In genomic region chr17:59154335-59154720, GRCh38 we compare ENCODE assay signal across 7 cellular contexts. TPM values are rescaled to one million over a fixed set of nuclear protein-coding genes. Genes with fewer than 3 reads are reported as not detected.
DNase-seq lines count a peak whose midpoint lies in the region; ATAC-seq and TF ChIP-seq lines count a peak whose summit lies in the region.

No MANE protein-coding gene starts in this region.

- peak overlapping the region; percentile 20 for H2AFZ ChIP-seq in neural progenitor cell (replicated peaks)

- peaks cover 92% of the 10 kb centered on the region for H3K79me2 ChIP-seq in neural progenitor cell (ENCODE audit: low read depth)

- TF ChIP-seq CTCF in activated B cell treated with CpG ODN at 0.5 μM for 24 hours (IDR thresholded peaks at IDR 0.05) (no peak), esophagus squamous epithelium (IDR thresholded peaks at IDR 0.05) (no peak), neural progenitor cell (IDR thresholded peaks at IDR 0.05) (no peak)

- peak overlapping the region; percentile 69 to 88 (median 76) for H3K4me3 ChIP-seq in esophagus squamous epithelium
- peak overlapping the region; percentile 63 for H3K4me3 ChIP-seq in neural progenitor cell

- H3K27me3 Mint-ChIP-seq in activated B cell treated with CpG ODN at 0.5 μM for 24 hours (no peaks in the 10 kb centered on the region), neural progenitor cell (ENCODE audit: insufficient read depth, low read depth) (peaks cover under 1% of the 10 kb centered on the region)

- peaks cover 14% of the 10 kb centered on the region for H3K4me1 Mint-ChIP-seq in activated B cell treated with CpG ODN at 0.5 μM for 24 hours
- H3K4me1 Mint-ChIP-seq in neural progenitor cell = peaks cover 36% of the 10 kb centered on the region

- no peaks in the 10 kb centered on the region for H3K9me3 Mint-ChIP-seq in activated B cell treated with CpG ODN at 0.5 μM for 24 hours
- no peaks in the 10 kb centered on the region for H3K9me3 Mint-ChIP-seq in neural progenitor cell

- H3K27ac Mint-ChIP-seq in activated B cell treated with CpG ODN at 0.5 μM for 24 hours = no peak overlapping the region
- H3K27ac Mint-ChIP-seq in neural progenitor cell = no peak overlapping the region

- intact Hi-C loops in activated B cell treated with CpG ODN at 0.5 μM for 24 hours (cut with micrococcal nuclease) = loop anchor here (2.0 to 10.0 kb wide), 4 partner anchors 66 to 936 kb away; partner anchors contain the start of genes GDPD1 and MKS1
- intact Hi-C loops in esophagus squamous epithelium (cut with DNase I) = loop anchor here (10.0 kb wide), 1 partner anchor 50 kb away; the partner anchor contains the start of gene TRIM37

- no peak for ATAC-seq in activated B cell treated with CpG ODN at 0.5 μM for 24 hours (ENCODE audit: low read depth)
- no peak for ATAC-seq in HG03460 (IDR thresholded peaks at IDR 0.05; ENCODE audit: unreplicated experiment)

- POLR2A ChIA-PET in activated B cell treated with CpG ODN at 0.5 μM for 24 hours (lab: Charles Lee) = interaction anchor here (1.2 to 2.1 kb wide), 4 partner anchors 13 to 816 kb away, joined by 4 to 18 read pairs (median 9); partner anchors contain the start of gene TRIM37

- peak; percentile 72 for DNase-seq in ELF-1 (ENCODE audit: low read depth, low spot score)
- DNase-seq in Kasumi-1 (lab: John Stamatoyannopoulos, UW) = peak; percentile 84 to 87
- DNase-seq in activated B cell treated with CpG ODN at 0.5 μM for 24 hours = peak; percentile 22
- DNase-seq in esophagus squamous epithelium (lab: John Stamatoyannopoulos, UW) = no peak
- DNase-seq in neural progenitor cell (ENCODE audit: low spot score) = peak; percentile 75
- peak; percentile 55 for DNase-seq in ureter (ENCODE audit: low spot score)

- peak overlapping the region; percentile 85 for H3K9ac ChIP-seq in neural progenitor cell

- no peaks in the 10 kb centered on the region for H3K36me3 Mint-ChIP-seq in activated B cell treated with CpG ODN at 0.5 μM for 24 hours (ENCODE audit: low read depth)
- peaks cover 13% of the 10 kb centered on the region for H3K36me3 Mint-ChIP-seq in neural progenitor cell

- TF ChIP-seq POLR2A in esophagus squamous epithelium (IDR thresholded peaks at IDR 0.05) = no peak

- peaks cover 15% of the 10 kb centered on the region for H3F3A ChIP-seq in neural progenitor cell (ENCODE audit: low read depth)

- H3K4me1 ChIP-seq in esophagus squamous epithelium (peaks cover 4 to 79% (median 15%) of the 10 kb centered on the region in 3 donors), neural progenitor cell (peaks cover 46% of the 10 kb centered on the region)

- H3K27ac ChIP-seq in esophagus squamous epithelium (peak overlapping the region; percentile 84 to 94 (median 94)), neural progenitor cell (peak overlapping the region; percentile 98)

- CTCF ChIA-PET in activated B cell treated with CpG ODN at 0.5 μM for 24 hours (lab: Charles Lee) = no interaction called here

- H4K20me1 ChIP-seq in neural progenitor cell (ENCODE audit: low read depth) = peaks cover 33% of the 10 kb centered on the region

- no peak overlapping the region for H3K4me3 Mint-ChIP-seq in activated B cell treated with CpG ODN at 0.5 μM for 24 hours
- no peak overlapping the region for H3K4me3 Mint-ChIP-seq in neural progenitor cell

- H3K36me3 ChIP-seq in esophagus squamous epithelium = no peaks in the 10 kb centered on the region
- no peaks in the 10 kb centered on the region for H3K36me3 ChIP-seq in neural progenitor cell

- H3K4me2 ChIP-seq in neural progenitor cell = peak overlapping the region; percentile 98

- no peaks in the 10 kb centered on the region for H3K9me3 ChIP-seq in esophagus squamous epithelium
- H3K9me3 ChIP-seq in neural progenitor cell (ENCODE audit: low read depth) = no peaks in the 10 kb centered on the region

- 0 to 1% methylated on average over 24 of the region's 24 CpGs for WGBS in esophagus squamous epithelium, 2 donors

- H3K27me3 ChIP-seq in esophagus squamous epithelium = no peaks in the 10 kb centered on the region
- H3K27me3 ChIP-seq in neural progenitor cell = no peaks in the 10 kb centered on the region

RNA-seq across cellular contexts. Expression of gene SKA2, which starts 0.7 kb away (rescaled TPM):
- total RNA-seq in activated B cell treated with CpG ODN at 0.5 μM for 24 hours (16.9 and 17.0 TPM in 2 replicates), esophagus squamous epithelium (10 to 100 TPM; 12.5 to 57.2 (median 37.6) TPM), neural progenitor cell (ENCODE audit: low replicate concordance) (166 and 352 TPM in 2 replicates), ureter (27.6 TPM)

RNA-seq across cellular contexts. Expression of gene PRR11, which starts 1.2 kb away (rescaled TPM):
- total RNA-seq in activated B cell treated with CpG ODN at 0.5 μM for 24 hours (2.4 and 4.8 TPM in 2 replicates), esophagus squamous epithelium (10 to 100 TPM in 2 of 4 donors, 1 to 10 TPM in 2; 5.1 to 13.4 (median 9.5) TPM), neural progenitor cell (ENCODE audit: low replicate concordance) (44.3 and 51.9 TPM in 2 replicates), ureter (1.0 TPM)

RNA-seq across cellular contexts. Expression of gene TRIM37, which starts 47.6 kb away (rescaled TPM):
- 16.4 and 17.3 TPM in 2 replicates for total RNA-seq in activated B cell treated with CpG ODN at 0.5 μM for 24 hours
- total RNA-seq in esophagus squamous epithelium = 10 to 100 TPM in 3 of 4 donors, 1 to 10 TPM in 1; 6.6 to 19.5 (median 17.1) TPM
- total RNA-seq in neural progenitor cell (ENCODE audit: low replicate concordance) = 68.4 and 86.4 TPM in 2 replicates
- 17.2 TPM for total RNA-seq in ureter

RNA-seq across cellular contexts. Expression of gene SMG8, which starts 55.5 kb away (rescaled TPM):
- total RNA-seq in activated B cell treated with CpG ODN at 0.5 μM for 24 hours (18.5 and 19.6 TPM in 2 replicates), esophagus squamous epithelium (10 to 100 TPM in 3 of 4 donors, 1 to 10 TPM in 1; 5.6 to 14.7 (median 12.6) TPM), neural progenitor cell (ENCODE audit: low replicate concordance) (20.8 and 24.0 TPM in 2 replicates), ureter (10.8 TPM)
